ENCODE assay signal across 8 cellular contexts in genomic region chr3:61561374-61562041, GRCh38. TPM values are rescaled to one million over a fixed set of nuclear protein-coding genes. Genes with fewer than 3 reads are reported as not detected.
DNase-seq lines count a peak whose midpoint lies in the region; ATAC-seq, FAIRE-seq and TF ChIP-seq lines count a peak whose summit lies in the region.

PTPRG (plus strand) TSS chr3:61561571; CDS start chr3:61562288, 717 bp downstream.

- FAIRE-seq in pancreas (lab: Jason Lieb, UNC), result no peak

- peak; percentile 87 for DNase-seq in AG09319 (ENCODE audit: extremely low read depth, low read depth)
- DNase-seq in NCI-H526 treated with DMSO at 0.1 percent for 48 hours (lab: John Stamatoyannopoulos, UW), result peak; percentile 83
- peak in 50 of 56 donors; percentile 14 to 84 (median 62) for DNase-seq in amygdala (lab: John Stamatoyannopoulos, UW)
- peak; percentile 91 for DNase-seq in left ventricle myocardium inferior
- DNase-seq in pancreas, result peak; percentile 88 to 94 (median 90)

- peak; percentile 52 for TF ChIP-seq POLR2A in GM18505 (IDR thresholded peaks at IDR 0.05; ENCODE audit: borderline replicate concordance, extremely low read depth, insufficient read depth, insufficient read length)

- WGBS in pancreas, 2 donors, result 0% methylated on average over 73 to 74 of the region's 74 CpGs

- H3K4me1 ChIP-seq in left ventricle myocardium inferior (peaks cover 70% of the 10 kb centered on the region), pancreas (no peaks in the 10 kb centered on the region)

- no peaks in the 10 kb centered on the region for H3K27me3 ChIP-seq in left ventricle myocardium inferior (ENCODE audit: low read depth)
- no peaks in the 10 kb centered on the region for H3K27me3 ChIP-seq in pancreas

- ATAC-seq in GM18505 (IDR thresholded peaks at IDR 0.05; ENCODE audit: unreplicated experiment), result peak; percentile 47
- peak; percentile 55 for ATAC-seq in HG03175 (IDR thresholded peaks at IDR 0.05; ENCODE audit: unreplicated experiment)
- peak; percentile 84 to 89 (median 88) for ATAC-seq in pancreas
- ATAC-seq in GM19455 (IDR thresholded peaks at IDR 0.05; ENCODE audit: unreplicated experiment), result no peak

- H3K27ac ChIP-seq in left ventricle myocardium inferior (replicated peaks) (peak within 1 kb of the TSS; percentile 99), pancreas (peak within 1 kb of the TSS; percentile 82 to 95 (median 93))

- H3K9me3 ChIP-seq in left ventricle myocardium inferior (replicated peaks), result peaks cover 18% of the 10 kb centered on the region
- no peaks in the 10 kb centered on the region for H3K9me3 ChIP-seq in pancreas

- TF ChIP-seq CTCF in AG09319 (IDR thresholded peaks at IDR 0.05; ENCODE audit: low read depth, low read length) (no peak; the same call in 1 of the 2 replicates), left ventricle myocardium inferior (IDR thresholded peaks at IDR 0.05; ENCODE audit: borderline replicate concordance) (no peak), pancreas (IDR thresholded peaks at IDR 0.05) (no peak)

- H3K4me3 ChIP-seq in left ventricle myocardium inferior (peak within 1 kb of the TSS; percentile 85), pancreas (peak within 1 kb of the TSS; percentile 51 to 73 (median 59))

- H3K36me3 ChIP-seq in left ventricle myocardium inferior (no peaks in the 10 kb centered on the region), pancreas (no peaks in the 10 kb centered on the region)

- intact Hi-C loops in left ventricle myocardium inferior (cut with micrococcal nuclease) (loop anchor here (5.0 to 10.0 kb wide), 2 partner anchors 293 to 626 kb away; no protein-coding TSS in a partner anchor), pancreas (cut with DNase I) (loop anchor here in 1 of 3 donors (10.0 kb wide), 1 partner anchor 623 kb away; no protein-coding TSS in a partner anchor)

RNA-seq across cellular contexts. Expression of gene PTPRG, which starts in this region (rescaled TPM):
- 29.6 TPM for total RNA-seq in left ventricle myocardium inferior
- total RNA-seq in pancreas, result 10 to 100 TPM in 4 of 6 donors, 1 to 10 TPM in 2; 6.4 to 20.5 (median 12.2) TPM
- polyA plus RNA-seq in pancreas, result 1 to 10 TPM; 2.8 to 3.1 TPM
